Comparison of ENCODE assay signal across 14 cellular contexts in the genomic region with DNA sequence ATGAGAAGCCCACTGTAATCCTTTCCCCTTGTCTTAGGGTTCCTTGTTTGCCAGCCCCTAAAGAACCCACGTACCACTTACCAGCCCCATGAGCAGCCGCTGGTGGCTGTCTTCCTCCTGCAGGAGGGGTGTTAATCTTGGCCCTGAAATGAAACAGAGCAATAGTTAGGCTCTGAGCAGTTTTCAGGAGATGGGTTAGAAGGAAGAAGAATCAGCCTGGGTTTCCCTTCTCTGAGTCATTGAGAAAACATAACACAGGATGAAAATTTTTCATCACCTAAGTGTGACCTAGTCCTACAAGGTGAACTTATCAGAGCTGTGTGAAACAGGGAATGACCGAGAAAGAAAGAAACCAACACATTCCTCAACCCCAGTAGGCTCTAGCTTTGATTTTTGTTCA.
DNase-seq lines count a peak whose midpoint lies in the region; ATAC-seq and TF ChIP-seq lines count a peak whose summit lies in the region.
"Had no signal": no experiment of that assay in that cellular context is flagged by ENCODE, and none has a peak within 500 bp of the region (broad histone marks: within the 10 kb centered on the region; RNA-seq: fewer than 3 reads in every experiment).

No MANE protein-coding gene starts in this region.

- H3K4me2 ChIP-seq in PC-9, result peak overlapping the region; percentile 40

- no peaks in the 10 kb centered on the region; the same call in 1 of the 2 replicates for H3F3A ChIP-seq in PC-9 (ENCODE audit: insufficient read depth, low read depth)

- no peak overlapping the region for H2AFZ ChIP-seq in PC-9

- CTCF ChIA-PET in PC-9 (lab: Charles Lee), result no interaction called here

- H3K4me1 ChIP-seq in PC-9 (replicated peaks; ENCODE audit: insufficient read depth) (peaks cover 44% of the 10 kb centered on the region), foreskin keratinocyte (peaks cover 17% of the 10 kb centered on the region), stomach smooth muscle (ENCODE audit: control insufficient read depth, insufficient read depth, low read length) (peaks cover 29% of the 10 kb centered on the region)

- H3K9me2 ChIP-seq in PC-9 (ENCODE audit: insufficient read depth), result no peaks in the 10 kb centered on the region

- POLR2A ChIA-PET in PC-9 (lab: Charles Lee; ENCODE audit: unreplicated experiment), result no interaction called here

- DNase-seq in HL-60 (ENCODE audit: low read depth in 1 of 2, low spot score in 1 of 2) (no peak), PC-9 (peak in 1 of 2 experiments; percentile 56), foreskin keratinocyte (no peak), NK-92 (lab: John Stamatoyannopoulos, UW; ENCODE audit: unreplicated experiment) (no peak)
- DNase-seq in stimulated activated CD4-positive, alpha-beta T cell treated with anti-CD3 and anti-CD28 coated beads, Interleukin-1b, Interleukin-23, amount 100 ng/mL, for 48 hours, result no peak
- DNase-seq: activated effector memory CD4-positive, alpha-beta T cell treated with anti-CD3 and anti-CD28 coated beads, Interleukin-2, amount 50 U/mL, for 16 hours; HCEC 1CT; NCI-H1436; NCI-H345; stimulated activated naive CD4-positive, alpha-beta T cell treated with Interleukin-2 at 50 U/mL for 16 hours had no signal

- BruUV-seq in PC-9 (replicated peaks; lab: Mats Ljungman, UMichigan), result no TSS peak

- intact Hi-C loops in PC-9 (cut with micrococcal nuclease; ENCODE audit: unreplicated experiment), result no loop called here

- H3K36me3 ChIP-seq in PC-9 (ENCODE audit: low read depth), result no peaks in the 10 kb centered on the region
- H3K36me3 ChIP-seq in stomach smooth muscle (ENCODE audit: control insufficient read depth in 2 of 2, insufficient read depth in 2 of 2, low read length in 2 of 2), result no peaks in the 10 kb centered on the region

- no peaks in the 10 kb centered on the region for H3K9me3 ChIP-seq in PC-9 (ENCODE audit: insufficient read depth, low read depth)
- no peaks in the 10 kb centered on the region for H3K9me3 ChIP-seq in stomach smooth muscle (ENCODE audit: control insufficient read depth in 2 of 2, low read length in 2 of 2)

- ATAC-seq in foreskin keratinocyte (peak; percentile 34), GM21619 (IDR thresholded peaks at IDR 0.05; ENCODE audit: unreplicated experiment) (no peak)
- ATAC-seq: Panc1 had no signal

- TF ChIP-seq CTCF in HL-60 (IDR thresholded peaks at IDR 0.05; ENCODE audit: insufficient read depth, low read length), result no peak
- no peak for TF ChIP-seq CTCF in PC-9 (conservative IDR thresholded peaks at IDR 0.05)
- no peak for TF ChIP-seq CTCF in foreskin keratinocyte (conservative IDR thresholded peaks at IDR 0.05)

- no peak overlapping the region for H3K9ac ChIP-seq in stomach smooth muscle (ENCODE audit: low read length in 2 of 2)

- no peaks in the 10 kb centered on the region for H3K79me2 ChIP-seq in PC-9 (ENCODE audit: low read depth)

- H3K27me3 ChIP-seq in HL-60 (ENCODE audit: insufficient read depth, poor library complexity, severe bottlenecking) (no peaks in the 10 kb centered on the region), PC-9 (ENCODE audit: insufficient read depth, low read depth) (no peaks in the 10 kb centered on the region), foreskin keratinocyte (no peaks in the 10 kb centered on the region), stomach smooth muscle (ENCODE audit: control insufficient read depth in 1 of 2, insufficient read depth in 2 of 2, low read length in 2 of 2) (no peaks in the 10 kb centered on the region)

- peak overlapping the region; percentile 88 for H3K27ac ChIP-seq in HL-60 (replicated peaks)
- H3K27ac ChIP-seq in PC-9, result peak overlapping the region; percentile 39; the same call in 1 of the 2 replicates
- no peak overlapping the region for H3K27ac ChIP-seq in foreskin keratinocyte
- H3K27ac ChIP-seq in stomach smooth muscle (ENCODE audit: low read length), result peak overlapping the region; percentile 84
- H3K27ac ChIP-seq: C4-2B had no signal

- H4K20me1 ChIP-seq in PC-9 (ENCODE audit: insufficient read depth), result no peaks in the 10 kb centered on the region

- H3K4me3 ChIP-seq in HL-60 (replicated peaks; ENCODE audit: insufficient read depth, low read length) (no peak overlapping the region), PC-9 (no peak overlapping the region), stomach smooth muscle (ENCODE audit: low read length in 2 of 2) (peak overlapping the region in 1 of 2 donors; percentile 3)
